Comparison of ENCODE assay signal across 1 cellular context in the genomic region with DNA sequence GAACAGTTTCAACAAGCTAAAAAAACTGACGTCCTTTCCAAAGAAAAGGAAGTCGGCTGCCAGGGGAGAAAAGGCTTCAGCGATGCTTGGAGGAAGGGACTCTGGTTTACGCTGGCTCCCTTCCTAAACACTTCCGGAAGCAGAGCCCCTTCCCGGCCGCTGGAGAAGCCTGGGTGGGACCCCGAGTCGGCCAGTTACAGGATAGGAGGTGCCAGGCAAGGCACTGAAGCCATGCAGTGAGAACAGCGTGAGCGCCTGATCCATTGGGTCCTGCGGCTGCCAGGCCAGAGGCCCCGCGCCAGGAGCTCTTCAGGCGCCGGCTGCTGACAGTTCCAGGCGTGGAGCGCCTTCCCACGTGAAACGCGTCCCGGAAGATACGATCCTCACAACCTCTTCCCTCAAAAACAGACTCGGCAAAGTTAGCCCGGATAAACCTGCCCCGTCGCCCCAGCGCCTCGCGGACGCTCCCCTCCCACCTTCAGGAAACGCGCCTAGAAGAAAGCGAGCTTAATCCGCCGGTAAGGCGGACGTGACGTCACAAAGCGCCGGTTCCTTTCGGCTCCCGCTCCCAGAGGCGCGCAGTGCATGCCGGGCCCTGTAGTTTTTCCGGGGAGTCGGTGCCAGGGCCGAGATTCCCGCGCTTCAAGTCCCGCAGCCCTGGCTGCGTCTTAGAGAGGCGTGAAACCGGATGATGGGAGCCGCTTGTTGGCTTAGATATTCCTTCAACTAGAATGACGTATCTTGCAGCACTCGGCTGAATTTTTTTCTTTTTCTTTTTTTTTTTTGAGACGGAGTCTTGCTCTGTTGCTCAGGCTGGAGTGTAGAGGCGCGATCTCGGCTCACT.
TF ChIP-seq lines count a peak whose summit lies in the region.

A gene with protein sequence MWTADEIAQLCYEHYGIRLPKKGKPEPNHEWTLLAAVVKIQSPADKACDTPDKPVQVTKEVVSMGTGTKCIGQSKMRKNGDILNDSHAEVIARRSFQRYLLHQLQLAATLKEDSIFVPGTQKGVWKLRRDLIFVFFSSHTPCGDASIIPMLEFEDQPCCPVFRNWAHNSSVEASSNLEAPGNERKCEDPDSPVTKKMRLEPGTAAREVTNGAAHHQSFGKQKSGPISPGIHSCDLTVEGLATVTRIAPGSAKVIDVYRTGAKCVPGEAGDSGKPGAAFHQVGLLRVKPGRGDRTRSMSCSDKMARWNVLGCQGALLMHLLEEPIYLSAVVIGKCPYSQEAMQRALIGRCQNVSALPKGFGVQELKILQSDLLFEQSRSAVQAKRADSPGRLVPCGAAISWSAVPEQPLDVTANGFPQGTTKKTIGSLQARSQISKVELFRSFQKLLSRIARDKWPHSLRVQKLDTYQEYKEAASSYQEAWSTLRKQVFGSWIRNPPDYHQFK (minus strand): TSS at position 520 of the 844 bp plus-strand sequence. CDS start 2,482 bp downstream, outside the sequence.

TF ChIP-seq in HepG2, 621 proteins besides CTCF, POLR2A, EP300 and RAD21 (continued from another document):
- TF ChIP-seq, protein P1, sequence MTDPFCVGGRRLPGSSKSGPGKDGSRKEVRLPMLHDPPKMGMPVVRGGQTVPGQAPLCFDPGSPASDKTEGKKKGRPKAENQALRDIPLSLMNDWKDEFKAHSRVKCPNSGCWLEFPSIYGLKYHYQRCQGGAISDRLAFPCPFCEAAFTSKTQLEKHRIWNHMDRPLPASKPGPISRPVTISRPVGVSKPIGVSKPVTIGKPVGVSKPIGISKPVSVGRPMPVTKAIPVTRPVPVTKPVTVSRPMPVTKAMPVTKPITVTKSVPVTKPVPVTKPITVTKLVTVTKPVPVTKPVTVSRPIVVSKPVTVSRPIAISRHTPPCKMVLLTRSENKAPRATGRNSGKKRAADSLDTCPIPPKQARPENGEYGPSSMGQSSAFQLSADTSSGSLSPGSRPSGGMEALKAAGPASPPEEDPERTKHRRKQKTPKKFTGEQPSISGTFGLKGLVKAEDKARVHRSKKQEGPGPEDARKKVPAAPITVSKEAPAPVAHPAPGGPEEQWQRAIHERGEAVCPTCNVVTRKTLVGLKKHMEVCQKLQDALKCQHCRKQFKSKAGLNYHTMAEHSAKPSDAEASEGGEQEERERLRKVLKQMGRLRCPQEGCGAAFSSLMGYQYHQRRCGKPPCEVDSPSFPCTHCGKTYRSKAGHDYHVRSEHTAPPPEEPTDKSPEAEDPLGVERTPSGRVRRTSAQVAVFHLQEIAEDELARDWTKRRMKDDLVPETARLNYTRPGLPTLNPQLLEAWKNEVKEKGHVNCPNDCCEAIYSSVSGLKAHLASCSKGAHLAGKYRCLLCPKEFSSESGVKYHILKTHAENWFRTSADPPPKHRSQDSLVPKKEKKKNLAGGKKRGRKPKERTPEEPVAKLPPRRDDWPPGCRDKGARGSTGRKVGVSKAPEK (CRISPR knock-in tag; IDR thresholded peaks at IDR 0.05; ENCODE audit: borderline replicate concordance) = no peak
- TF ChIP-seq, protein P2, sequence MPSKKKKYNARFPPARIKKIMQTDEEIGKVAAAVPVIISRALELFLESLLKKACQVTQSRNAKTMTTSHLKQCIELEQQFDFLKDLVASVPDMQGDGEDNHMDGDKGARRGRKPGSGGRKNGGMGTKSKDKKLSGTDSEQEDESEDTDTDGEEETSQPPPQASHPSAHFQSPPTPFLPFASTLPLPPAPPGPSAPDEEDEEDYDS (CRISPR knock-in tag; IDR thresholded peaks at IDR 0.05) = peak; percentile 71
- TF ChIP-seq ETV6 (CRISPR knock-in tag; conservative IDR thresholded peaks at IDR 0.05) (peak; percentile 74; the same call in 1 of the 2 replicates), ERF (CRISPR knock-in tag; IDR thresholded peaks at IDR 0.05) (peak; percentile 86), TCF12 (IDR thresholded peaks at IDR 0.05) (no peak), TCF12 (CRISPR knock-in tag; IDR thresholded peaks at IDR 0.05) (peak; percentile 56; the same call in 1 of the 2 replicates)
- TF ChIP-seq, protein P3, sequence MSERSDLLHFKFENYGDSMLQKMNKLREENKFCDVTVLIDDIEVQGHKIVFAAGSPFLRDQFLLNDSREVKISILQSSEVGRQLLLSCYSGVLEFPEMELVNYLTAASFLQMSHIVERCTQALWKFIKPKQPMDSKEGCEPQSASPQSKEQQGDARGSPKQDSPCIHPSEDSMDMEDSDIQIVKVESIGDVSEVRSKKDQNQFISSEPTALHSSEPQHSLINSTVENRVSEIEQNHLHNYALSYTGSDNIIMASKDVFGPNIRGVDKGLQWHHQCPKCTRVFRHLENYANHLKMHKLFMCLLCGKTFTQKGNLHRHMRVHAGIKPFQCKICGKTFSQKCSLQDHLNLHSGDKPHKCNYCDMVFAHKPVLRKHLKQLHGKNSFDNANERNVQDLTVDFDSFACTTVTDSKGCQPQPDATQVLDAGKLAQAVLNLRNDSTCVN (CRISPR knock-in tag; IDR thresholded peaks at IDR 0.05; ENCODE audit: borderline replicate concordance) = peak; percentile 30; the same call in 1 of the 2 replicates
TF ChIP-seq in HepG2: peak in this region for 298.
